Comparison of ENCODE assay signal across 28 cellular contexts in the genomic region with DNA sequence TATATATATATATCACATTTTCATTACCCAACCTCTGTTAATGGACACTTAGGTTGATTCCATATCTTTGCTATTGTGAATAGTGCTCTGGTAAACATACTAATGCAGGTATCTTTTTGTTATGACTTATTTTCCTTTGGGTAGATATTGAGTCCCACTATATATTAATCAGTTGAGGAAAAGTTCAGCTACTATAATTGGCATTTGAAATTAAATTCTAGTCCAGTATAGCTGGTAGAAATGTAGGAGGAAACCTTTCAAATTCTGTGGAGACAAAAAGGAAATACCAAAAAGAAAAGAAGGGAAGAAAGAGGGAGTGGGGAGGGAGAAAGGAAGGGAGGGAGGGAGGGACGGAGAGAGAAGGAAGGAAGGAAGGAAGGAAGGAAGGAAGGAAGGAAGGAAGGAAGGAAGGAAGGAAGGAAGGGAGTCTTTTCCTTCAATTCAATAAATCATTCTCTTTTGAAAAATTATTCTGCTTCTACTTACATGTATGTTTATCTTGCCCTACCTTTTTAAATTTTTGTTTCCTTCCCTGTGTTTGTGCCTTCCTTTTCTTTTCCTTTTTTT.
"Had no signal": no experiment of that assay in that cellular context is flagged by ENCODE, and none has a peak within 500 bp of the region (broad histone marks: within the 10 kb centered on the region; RNA-seq: fewer than 3 reads in every experiment).

No MANE protein-coding gene starts in this region.

- H3K9ac ChIP-seq: neural progenitor cell, parathyroid adenoma had no signal

- H2AFZ ChIP-seq: neural progenitor cell, parathyroid adenoma had no signal

- H3K27ac ChIP-seq: neural progenitor cell, ovary, parathyroid adenoma, psoas muscle, skin epidermis, spleen, suprapubic skin, testis, tibial artery, transverse colon, upper lobe of right lung, uterus had no signal

- DNase-seq: natural killer cell; occipital lobe; ovary; posterior cingulate gyrus; psoas muscle; right cardiac atrium; spleen; stimulated activated CD4-positive, alpha-beta T cell treated with anti-CD3 and anti-CD28 coated beads, Interleukin-12 subunit alpha, Interleukin-12 subunit beta, amount 100 ng/mL, for 4 hours; stimulated activated CD4-positive, alpha-beta T cell treated with anti-CD3 and anti-CD28 coated beads, Interleukin-1b, Interleukin-23, amount 100 ng/mL, for 48 hours; stimulated activated CD4-positive, alpha-beta T cell treated with anti-CD3 and anti-CD28 coated beads, Interleukin-4, amount 100 ng/mL, for 1 hour; stimulated activated CD4-positive, alpha-beta T cell treated with anti-CD3 and anti-CD28 coated beads, Interleukin-4, amount 100 ng/mL, for 4 hours; stimulated activated CD8-positive, alpha-beta memory T cell treated with anti-CD3 and anti-CD28 coated beads, Interleukin-4, amount 100 ng/mL, for 48 hours; stimulated activated naive CD4-positive, alpha-beta T cell; stimulated activated naive CD8-positive, alpha-beta T cell treated with anti-CD3 and anti-CD28 coated beads, Interleukin-15, amount 100 ng/mL, for 72 hours; stimulated activated naive CD8-positive, alpha-beta T cell treated with anti-CD3 and anti-CD28 coated beads, Interleukin-15, Interleukin-2, amounts not matched to agents 100 U/mL and 50 U/mL, for 24 hours; substantia nigra; testis; tibial artery; transverse colon; upper lobe of right lung; uterus had no signal

- H3K4me1 ChIP-seq: neural progenitor cell, parathyroid adenoma, spleen, testis, tibial artery, transverse colon, uterus had no signal

- ATAC-seq: natural killer cell; psoas muscle; right cardiac atrium; sciatic nerve; stimulated activated memory B cell treated with anti-CD40 and anti-IgM and Interleukin-4, amounts not matched to agents 10 μg/mL and 1 μg/mL and 100 μg/mL, for 72 hours; stimulated activated naive CD8-positive, alpha-beta T cell treated with anti-CD3 and anti-CD28 coated beads, Interleukin-15, amount 100 ng/mL, for 72 hours; stimulated activated naive CD8-positive, alpha-beta T cell treated with anti-CD3 and anti-CD28 coated beads, Interleukin-15, Interleukin-2, amounts not matched to agents 100 U/mL and 50 U/mL, for 24 hours; upper lobe of right lung had no signal

- H3K4me3 ChIP-seq: neural progenitor cell, ovary, psoas muscle, skin epidermis, smooth muscle cell, spleen, suprapubic skin, testis, tibial artery, transverse colon, upper lobe of right lung, uterus had no signal

- H3K79me2 ChIP-seq: parathyroid adenoma had no signal

- H3K9me3 ChIP-seq: ovary, psoas muscle, spleen, suprapubic skin, testis, tibial artery, transverse colon, upper lobe of right lung, uterus had no signal

- H3K36me3 ChIP-seq: neural progenitor cell, ovary, spleen, suprapubic skin, tibial artery, transverse colon, upper lobe of right lung, uterus had no signal

- H3K27me3 ChIP-seq: neural progenitor cell, ovary, spleen, suprapubic skin, testis, tibial artery, transverse colon, upper lobe of right lung, uterus had no signal

- H3K4me2 ChIP-seq: neural progenitor cell, smooth muscle cell had no signal
